Comparison of ENCODE assay signal across 15 cellular contexts in genomic region chr11:86248609-86249008, GRCh38.
DNase-seq lines count a peak whose midpoint lies in the region; ATAC-seq and TF ChIP-seq lines count a peak whose summit lies in the region.
"Had no signal": no experiment of that assay in that cellular context is flagged by ENCODE, and none has a peak within 500 bp of the region (broad histone marks: within the 10 kb centered on the region; RNA-seq: fewer than 3 reads in every experiment).

No MANE protein-coding gene starts in this region.

- no peak overlapping the region for H3K27ac ChIP-seq in DND-41 (ENCODE audit: low read length)
- H3K27ac ChIP-seq: 22Rv1, adrenal gland, coronary artery, esophagus muscularis mucosa, right atrium auricular region had no signal

- 0 out of 4 replicates have a peak overlapping the region, but pooled peaks of 1 of the 2 experiments have one; percentile 18 for H3K4me3 ChIP-seq in DND-41 (ENCODE audit: low read depth in 1 of 2, low read length in 2 of 2)
- H3K4me3 ChIP-seq: adrenal gland, coronary artery, esophagus muscularis mucosa, right atrium auricular region had no signal

- no peaks in the 10 kb centered on the region for H3K27me3 Mint-ChIP-seq in T-helper 1 cell treated with Interleukin-12 subunit alpha and Interleukin-12 subunit beta and Interleukin-4 antibody, amounts not matched to agents 30 μg/mL and 1 μg/mL, for 36 hours (ENCODE audit: low read depth)
- H3K27me3 Mint-ChIP-seq in T-helper 2 cell treated with Interferon-gamma antibody and Interleukin-4, amounts not matched to agents 5 μg/mL and 100 μg/mL, for 36 hours (ENCODE audit: low read depth) = no peaks in the 10 kb centered on the region
- H3K27me3 Mint-ChIP-seq in memory B cell = no peaks in the 10 kb centered on the region

- peaks cover 9% of the 10 kb centered on the region for H3K36me3 Mint-ChIP-seq in T-helper 1 cell treated with Interleukin-12 subunit alpha and Interleukin-12 subunit beta and Interleukin-4 antibody, amounts not matched to agents 30 μg/mL and 1 μg/mL, for 36 hours (ENCODE audit: low read depth)
- H3K36me3 Mint-ChIP-seq in T-helper 2 cell treated with Interferon-gamma antibody and Interleukin-4, amounts not matched to agents 5 μg/mL and 100 μg/mL, for 36 hours (ENCODE audit: low read depth) = peaks cover 34% of the 10 kb centered on the region
- peaks cover 8% of the 10 kb centered on the region for H3K36me3 Mint-ChIP-seq in memory B cell

- H3K4me1 Mint-ChIP-seq in T-helper 1 cell treated with Interleukin-12 subunit alpha and Interleukin-12 subunit beta and Interleukin-4 antibody, amounts not matched to agents 30 μg/mL and 1 μg/mL, for 36 hours (ENCODE audit: low read depth) = peaks cover 43% of the 10 kb centered on the region
- H3K4me1 Mint-ChIP-seq in T-helper 2 cell treated with Interferon-gamma antibody and Interleukin-4, amounts not matched to agents 5 μg/mL and 100 μg/mL, for 36 hours (ENCODE audit: low read depth) = peaks cover 48% of the 10 kb centered on the region
- peaks cover 27% of the 10 kb centered on the region for H3K4me1 Mint-ChIP-seq in memory B cell

- no peak overlapping the region for H2AFZ ChIP-seq in DND-41 (ENCODE audit: low read depth, low read length)

- H3K79me2 ChIP-seq in DND-41 (ENCODE audit: insufficient read depth, low read length) = peaks cover 86% of the 10 kb centered on the region

- H3K9me3 Mint-ChIP-seq in T-helper 1 cell treated with Interleukin-12 subunit alpha and Interleukin-12 subunit beta and Interleukin-4 antibody, amounts not matched to agents 30 μg/mL and 1 μg/mL, for 36 hours = no peaks in the 10 kb centered on the region
- H3K9me3 Mint-ChIP-seq in T-helper 2 cell treated with Interferon-gamma antibody and Interleukin-4, amounts not matched to agents 5 μg/mL and 100 μg/mL, for 36 hours = no peaks in the 10 kb centered on the region
- H3K9me3 Mint-ChIP-seq in memory B cell = no peaks in the 10 kb centered on the region

- DNase-seq in T-helper 1 cell (no peak), DND-41 (no peak), memory B cell (ENCODE audit: low spot score in 2 of 2) (no peak), retina (no peak), NCI-H1436 treated with DMSO at 0.1 percent for 48 hours (lab: John Stamatoyannopoulos, UW) (no peak)
- no peak for DNase-seq in T-helper 2 cell treated with Interferon-gamma antibody and Interleukin-4, amounts not matched to agents 5 μg/mL and 100 μg/mL, for 36 hours (ENCODE audit: low spot score)
- no peak for DNase-seq in activated effector memory CD4-positive, alpha-beta T cell treated with Interleukin-2 at 50 U/mL for 16 hours
- DNase-seq: adrenal gland, left cardiac atrium, substantia nigra had no signal

- H3K27me3 ChIP-seq in DND-41 (ENCODE audit: insufficient read depth, low read length, poor library complexity) = no peaks in the 10 kb centered on the region
- H3K27me3 ChIP-seq: adrenal gland, esophagus muscularis mucosa, right atrium auricular region had no signal

- H3K4me3 Mint-ChIP-seq in T-helper 1 cell treated with Interleukin-12 subunit alpha and Interleukin-12 subunit beta and Interleukin-4 antibody, amounts not matched to agents 30 μg/mL and 1 μg/mL, for 36 hours = peak overlapping the region; percentile 60
- peak overlapping the region; percentile 60 for H3K4me3 Mint-ChIP-seq in T-helper 2 cell treated with Interferon-gamma antibody and Interleukin-4, amounts not matched to agents 5 μg/mL and 100 μg/mL, for 36 hours
- H3K4me3 Mint-ChIP-seq in memory B cell = peak overlapping the region; percentile 50

- H3K27ac Mint-ChIP-seq in T-helper 1 cell treated with Interleukin-12 subunit alpha and Interleukin-12 subunit beta and Interleukin-4 antibody, amounts not matched to agents 30 μg/mL and 1 μg/mL, for 36 hours = peak overlapping the region; percentile 37
- H3K27ac Mint-ChIP-seq in T-helper 2 cell treated with Interferon-gamma antibody and Interleukin-4, amounts not matched to agents 5 μg/mL and 100 μg/mL, for 36 hours = peak overlapping the region; percentile 3
- peak overlapping the region; percentile 80 for H3K27ac Mint-ChIP-seq in memory B cell

- H3K4me1 ChIP-seq in DND-41 (ENCODE audit: insufficient read depth, low read length) = peaks cover 43% of the 10 kb centered on the region

- H3K4me2 ChIP-seq in DND-41 (ENCODE audit: insufficient read depth, low read length) = peak overlapping the region; percentile 85; the same call in 1 of the 2 replicates

- H3K9ac ChIP-seq in DND-41 (ENCODE audit: low read depth, low read length) = no peak overlapping the region

- H3K36me3 ChIP-seq in DND-41 (ENCODE audit: insufficient read depth, low read length) = peaks cover 25% of the 10 kb centered on the region
- H3K36me3 ChIP-seq: adrenal gland, esophagus muscularis mucosa, right atrium auricular region had no signal

- H4K20me1 ChIP-seq in DND-41 (ENCODE audit: insufficient read depth, low read length) = peaks cover 59% of the 10 kb centered on the region

- TF ChIP-seq CTCF in DND-41 (IDR thresholded peaks at IDR 0.05; ENCODE audit: borderline replicate concordance, extremely low read depth, low read length, poor library complexity, severe bottlenecking) = no peak

- H3K9me3 ChIP-seq in DND-41 (ENCODE audit: insufficient read depth, low read length, severe bottlenecking) = no peaks in the 10 kb centered on the region
- H3K9me3 ChIP-seq: adrenal gland, esophagus muscularis mucosa, right atrium auricular region had no signal

- no peak for ATAC-seq in DND-41 (ENCODE audit: insufficient read depth, low read depth)
- no peak for ATAC-seq in memory B cell (ENCODE audit: low read depth)
- ATAC-seq: left cardiac atrium had no signal

Comparison
In these comparisons a context has a peak if more than half of its experiments do, and no peak if none do; other contexts are left out.
1. H3K27ac Mint-ChIP-seq: peak in every context shown above with its lines; median percentile 80 in memory B cell; 37 in T-helper 1 cell treated with Interleukin-12 subunit alpha and Interleukin-12 subunit beta and Interleukin-4 antibody, amounts not matched to agents 30 μg/mL and 1 μg/mL, for 36 hours; 3 in T-helper 2 cell treated with Interferon-gamma antibody and Interleukin-4, amounts not matched to agents 5 μg/mL and 100 μg/mL, for 36 hours.